In the genomic region with DNA sequence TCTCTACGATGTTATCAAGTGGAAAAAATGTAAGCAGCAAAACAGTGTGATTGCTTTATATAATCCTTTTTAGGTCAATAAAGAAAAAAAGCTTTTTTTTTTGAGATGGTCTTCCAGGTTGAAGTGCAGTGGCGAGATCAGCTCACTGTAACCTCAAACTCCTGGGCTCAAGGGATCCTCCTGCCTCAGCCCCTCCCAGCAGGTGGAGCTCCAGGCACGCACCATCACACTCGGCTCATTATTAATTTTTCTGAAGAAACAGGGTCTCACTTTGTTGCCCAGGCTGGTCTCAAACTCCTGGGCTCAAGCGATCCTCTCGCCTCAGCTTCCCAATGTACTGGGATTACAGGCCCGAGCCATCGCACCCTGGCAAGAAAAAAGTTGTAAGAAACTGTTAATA, we compare ENCODE assay signal across 11 cellular contexts. TPM values are rescaled to one million over a fixed set of nuclear protein-coding genes. Genes with fewer than 3 reads are reported as not detected.
DNase-seq lines count a peak whose midpoint lies in the region; ATAC-seq and TF ChIP-seq lines count a peak whose summit lies in the region.
"Had no signal": no experiment of that assay in that cellular context is flagged by ENCODE, and none has a peak within 500 bp of the region (broad histone marks: within the 10 kb centered on the region; RNA-seq: fewer than 3 reads in every experiment).

No MANE protein-coding gene starts in this region.

- H3K9me3 ChIP-seq in left ventricle myocardium inferior (replicated peaks) (no peaks in the 10 kb centered on the region), RWPE2 (ENCODE audit: severe bottlenecking) (no peaks in the 10 kb centered on the region)

- no peak overlapping the region for H3K4me3 ChIP-seq in left ventricle myocardium inferior
- H3K4me3 ChIP-seq in RWPE2 (ENCODE audit: severe bottlenecking): no peak overlapping the region
- H3K4me3 ChIP-seq in epithelial cell of esophagus (ENCODE audit: low read length): no peak overlapping the region

- intact Hi-C loops in left ventricle myocardium inferior (cut with micrococcal nuclease) (no loop called here), left ventricle myocardium superior (cut with micrococcal nuclease) (no loop called here)

- DNase-seq in left ventricle myocardium inferior (no peak), left ventricle myocardium superior (no peak), RWPE2 (ENCODE audit: low spot score) (no peak), epithelial cell of esophagus (ENCODE audit: low read depth) (peak; percentile 26), HCEC 1CT (no peak), NCI-H345 (lab: John Stamatoyannopoulos, UW) (no peak)
- DNase-seq in stimulated activated naive CD4-positive, alpha-beta T cell treated with Interleukin-2 at 50 U/mL for 16 hours (lab: John Stamatoyannopoulos, UW): peak; percentile 36

- TF ChIP-seq CTCF in left ventricle myocardium inferior (IDR thresholded peaks at IDR 0.05; ENCODE audit: borderline replicate concordance) (peak; percentile 61), RWPE2 (IDR thresholded peaks at IDR 0.05; ENCODE audit: poor library complexity, severe bottlenecking) (peak; percentile 50), epithelial cell of esophagus (IDR thresholded peaks at IDR 0.05; ENCODE audit: insufficient read depth, low read depth, low read length, missing control alignments) (peak; percentile 56)

- no peak overlapping the region for H3K27ac ChIP-seq in left ventricle myocardium inferior (replicated peaks)
- H3K27ac ChIP-seq in RWPE2 (ENCODE audit: poor library complexity, severe bottlenecking): no peak overlapping the region

- H3K36me3 ChIP-seq in left ventricle myocardium inferior: peaks cover 63% of the 10 kb centered on the region
- H3K36me3 ChIP-seq in RWPE2 (ENCODE audit: low read depth): peaks cover 66% of the 10 kb centered on the region

- H3K27me3 ChIP-seq in left ventricle myocardium inferior (ENCODE audit: low read depth) (no peaks in the 10 kb centered on the region), RWPE2 (ENCODE audit: insufficient read depth, poor library complexity, severe bottlenecking) (no peaks in the 10 kb centered on the region)

- H3K4me1 ChIP-seq in left ventricle myocardium inferior (peaks cover 12% of the 10 kb centered on the region), RWPE2 (ENCODE audit: insufficient read depth, poor library complexity, severe bottlenecking) (no peaks in the 10 kb centered on the region)

- ATAC-seq in left ventricle myocardium superior (no peak), RWPE2 (ENCODE audit: low read depth) (no peak), HG03432 (IDR thresholded peaks at IDR 0.05; ENCODE audit: unreplicated experiment) (no peak)

RNA-seq across cellular contexts. Expression of gene RNF168, which starts 17.3 kb away (rescaled TPM):
- total RNA-seq in left ventricle myocardium inferior (18.9 TPM), left ventricle myocardium superior (23.2 TPM)

RNA-seq across cellular contexts. Expression of gene SMCO1, which starts 28.9 kb away (rescaled TPM):
- total RNA-seq in left ventricle myocardium inferior (73.0 TPM), left ventricle myocardium superior (110 TPM)
- total RNA-seq: LHCN-M2, mesenteric fat pad, T-cell had no signal

RNA-seq across cellular contexts. Expression of gene UBXN7, which starts 54.0 kb away (rescaled TPM):
- total RNA-seq in left ventricle myocardium inferior: 31.2 TPM
- total RNA-seq in left ventricle myocardium superior: 36.0 TPM

Comparison
In these comparisons a context has a peak if more than half of its experiments do, and no peak if none do; other contexts are left out.
1. DNase-seq: peak in epithelial cell of esophagus (single experiment) and stimulated activated naive CD4-positive, alpha-beta T cell treated with Interleukin-2 at 50 U/mL for 16 hours (single experiment); none in left ventricle myocardium inferior (single experiment), left ventricle myocardium superior (single experiment), RWPE2 (single experiment), HCEC 1CT (single experiment) and NCI-H345 (single experiment).
2. Peak in every context shown above with its lines, with median percentiles within 50 percentile points of each other: CTCF ChIP-seq.